Comparison of ENCODE assay signal across 1 cellular context in the genomic region with DNA sequence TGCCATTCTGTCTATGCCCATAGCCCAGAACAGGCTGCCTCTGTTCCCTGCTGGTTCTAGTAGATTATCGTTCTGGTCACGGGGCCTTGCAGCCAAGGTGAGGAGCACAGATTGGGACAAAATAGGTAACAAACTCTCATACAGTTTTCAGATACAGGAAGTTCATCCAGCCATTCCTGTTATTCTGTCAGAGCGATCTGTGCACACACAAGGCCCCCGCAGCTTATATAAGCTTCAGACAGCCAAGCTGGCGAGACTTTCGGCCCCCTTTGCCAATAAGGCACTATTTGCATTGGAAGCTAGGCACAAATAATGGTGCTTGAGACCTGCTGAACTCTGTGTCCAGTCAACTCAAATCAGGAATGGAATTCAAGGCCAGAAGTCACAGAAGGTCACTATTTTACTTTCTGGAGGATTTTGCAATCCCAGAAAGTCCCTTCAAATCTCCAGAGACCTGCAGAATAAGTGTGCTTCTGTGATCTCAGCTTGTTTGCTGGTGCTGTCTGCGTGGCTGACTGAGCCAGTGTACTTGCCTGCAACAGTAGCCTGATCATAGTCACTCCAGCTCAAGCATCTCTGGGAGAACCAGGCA.
TF ChIP-seq lines count a peak whose summit lies in the region.

No MANE protein-coding gene starts in this region.

TF ChIP-seq in HepG2, 621 proteins besides CTCF, POLR2A, EP300 and RAD21 (continued from another document and continues in another):
- TF ChIP-seq, protein P1, sequence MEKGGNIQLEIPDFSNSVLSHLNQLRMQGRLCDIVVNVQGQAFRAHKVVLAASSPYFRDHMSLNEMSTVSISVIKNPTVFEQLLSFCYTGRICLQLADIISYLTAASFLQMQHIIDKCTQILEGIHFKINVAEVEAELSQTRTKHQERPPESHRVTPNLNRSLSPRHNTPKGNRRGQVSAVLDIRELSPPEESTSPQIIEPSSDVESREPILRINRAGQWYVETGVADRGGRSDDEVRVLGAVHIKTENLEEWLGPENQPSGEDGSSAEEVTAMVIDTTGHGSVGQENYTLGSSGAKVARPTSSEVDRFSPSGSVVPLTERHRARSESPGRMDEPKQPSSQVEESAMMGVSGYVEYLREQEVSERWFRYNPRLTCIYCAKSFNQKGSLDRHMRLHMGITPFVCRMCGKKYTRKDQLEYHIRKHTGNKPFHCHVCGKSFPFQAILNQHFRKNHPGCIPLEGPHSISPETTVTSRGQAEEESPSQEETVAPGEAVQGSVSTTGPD (CRISPR knock-in tag; IDR thresholded peaks at IDR 0.05), result peak; percentile 95
- TF ChIP-seq, protein P2, sequence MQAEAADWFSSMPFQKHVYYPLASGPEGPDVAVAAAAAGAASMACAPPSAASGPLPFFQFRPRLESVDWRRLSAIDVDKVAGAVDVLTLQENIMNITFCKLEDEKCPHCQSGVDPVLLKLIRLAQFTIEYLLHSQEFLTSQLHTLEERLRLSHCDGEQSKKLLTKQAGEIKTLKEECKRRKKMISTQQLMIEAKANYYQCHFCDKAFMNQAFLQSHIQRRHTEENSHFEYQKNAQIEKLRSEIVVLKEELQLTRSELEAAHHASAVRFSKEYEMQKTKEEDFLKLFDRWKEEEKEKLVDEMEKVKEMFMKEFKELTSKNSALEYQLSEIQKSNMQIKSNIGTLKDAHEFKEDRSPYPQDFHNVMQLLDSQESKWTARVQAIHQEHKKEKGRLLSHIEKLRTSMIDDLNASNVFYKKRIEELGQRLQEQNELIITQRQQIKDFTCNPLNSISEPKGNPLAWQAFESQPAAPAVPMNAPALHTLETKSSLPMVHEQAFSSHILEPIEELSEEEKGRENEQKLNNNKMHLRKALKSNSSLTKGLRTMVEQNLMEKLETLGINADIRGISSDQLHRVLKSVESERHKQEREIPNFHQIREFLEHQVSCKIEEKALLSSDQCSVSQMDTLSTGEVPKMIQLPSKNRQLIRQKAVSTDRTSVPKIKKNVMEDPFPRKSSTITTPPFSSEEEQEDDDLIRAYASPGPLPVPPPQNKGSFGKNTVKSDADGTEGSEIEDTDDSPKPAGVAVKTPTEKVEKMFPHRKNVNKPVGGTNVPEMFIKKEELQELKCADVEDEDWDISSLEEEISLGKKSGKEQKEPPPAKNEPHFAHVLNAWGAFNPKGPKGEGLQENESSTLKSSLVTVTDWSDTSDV (CRISPR knock-in tag; IDR thresholded peaks at IDR 0.05), result no peak
- TF ChIP-seq, protein P3, sequence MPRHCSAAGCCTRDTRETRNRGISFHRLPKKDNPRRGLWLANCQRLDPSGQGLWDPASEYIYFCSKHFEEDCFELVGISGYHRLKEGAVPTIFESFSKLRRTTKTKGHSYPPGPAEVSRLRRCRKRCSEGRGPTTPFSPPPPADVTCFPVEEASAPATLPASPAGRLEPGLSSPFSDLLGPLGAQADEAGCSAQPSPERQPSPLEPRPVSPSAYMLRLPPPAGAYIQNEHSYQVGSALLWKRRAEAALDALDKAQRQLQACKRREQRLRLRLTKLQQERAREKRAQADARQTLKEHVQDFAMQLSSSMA (CRISPR knock-in tag; IDR thresholded peaks at IDR 0.05), result no peak
- TF ChIP-seq REPIN1 (CRISPR knock-in tag; IDR thresholded peaks at IDR 0.05; ENCODE audit: borderline replicate concordance, low read depth) (peak; percentile 58), ZNF121 (CRISPR knock-in tag; IDR thresholded peaks at IDR 0.05) (peak; percentile 46; the same call in 1 of the 2 replicates), MTF2 (CRISPR knock-in tag; IDR thresholded peaks at IDR 0.05; ENCODE audit: borderline replicate concordance) (no peak), SNRNP70 (IDR thresholded peaks at IDR 0.05; ENCODE audit: low read depth, low read length) (no peak), ZFAT (CRISPR knock-in tag; conservative IDR thresholded peaks at IDR 0.05) (no peak), HHEX (CRISPR knock-in tag; IDR thresholded peaks at IDR 0.05) (no peak; the same call in 1 of the 2 replicates), TRIM24 (CRISPR knock-in tag; IDR thresholded peaks at IDR 0.05) (peak; percentile 10; the same call in 1 of the 2 replicates), NFE2L2 (IDR thresholded peaks at IDR 0.05; ENCODE audit: low read length) (no peak), HMGA1 (CRISPR knock-in tag; conservative IDR thresholded peaks at IDR 0.05) (no peak), ZFP1 (CRISPR knock-in tag; IDR thresholded peaks at IDR 0.05) (no peak), AKAP8 (CRISPR knock-in tag; IDR thresholded peaks at IDR 0.05) (no peak), TBX3 (IDR thresholded peaks at IDR 0.05; ENCODE audit: borderline replicate concordance) (peak; percentile 37; the same call in 1 of the 2 replicates), FOXJ3 (CRISPR knock-in tag; IDR thresholded peaks at IDR 0.05; ENCODE audit: borderline replicate concordance) (peak; percentile 76; the same call in 1 of the 2 replicates), PAF1 (CRISPR knock-in tag; IDR thresholded peaks at IDR 0.05) (no peak)
- TF ChIP-seq, protein P4, sequence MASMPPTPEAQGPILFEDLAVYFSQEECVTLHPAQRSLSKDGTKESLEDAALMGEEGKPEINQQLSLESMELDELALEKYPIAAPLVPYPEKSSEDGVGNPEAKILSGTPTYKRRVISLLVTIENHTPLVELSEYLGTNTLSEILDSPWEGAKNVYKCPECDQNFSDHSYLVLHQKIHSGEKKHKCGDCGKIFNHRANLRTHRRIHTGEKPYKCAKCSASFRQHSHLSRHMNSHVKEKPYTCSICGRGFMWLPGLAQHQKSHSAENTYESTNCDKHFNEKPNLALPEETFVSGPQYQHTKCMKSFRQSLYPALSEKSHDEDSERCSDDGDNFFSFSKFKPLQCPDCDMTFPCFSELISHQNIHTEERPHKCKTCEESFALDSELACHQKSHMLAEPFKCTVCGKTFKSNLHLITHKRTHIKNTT (CRISPR knock-in tag; IDR thresholded peaks at IDR 0.05), result no peak
- TF ChIP-seq, protein P5, sequence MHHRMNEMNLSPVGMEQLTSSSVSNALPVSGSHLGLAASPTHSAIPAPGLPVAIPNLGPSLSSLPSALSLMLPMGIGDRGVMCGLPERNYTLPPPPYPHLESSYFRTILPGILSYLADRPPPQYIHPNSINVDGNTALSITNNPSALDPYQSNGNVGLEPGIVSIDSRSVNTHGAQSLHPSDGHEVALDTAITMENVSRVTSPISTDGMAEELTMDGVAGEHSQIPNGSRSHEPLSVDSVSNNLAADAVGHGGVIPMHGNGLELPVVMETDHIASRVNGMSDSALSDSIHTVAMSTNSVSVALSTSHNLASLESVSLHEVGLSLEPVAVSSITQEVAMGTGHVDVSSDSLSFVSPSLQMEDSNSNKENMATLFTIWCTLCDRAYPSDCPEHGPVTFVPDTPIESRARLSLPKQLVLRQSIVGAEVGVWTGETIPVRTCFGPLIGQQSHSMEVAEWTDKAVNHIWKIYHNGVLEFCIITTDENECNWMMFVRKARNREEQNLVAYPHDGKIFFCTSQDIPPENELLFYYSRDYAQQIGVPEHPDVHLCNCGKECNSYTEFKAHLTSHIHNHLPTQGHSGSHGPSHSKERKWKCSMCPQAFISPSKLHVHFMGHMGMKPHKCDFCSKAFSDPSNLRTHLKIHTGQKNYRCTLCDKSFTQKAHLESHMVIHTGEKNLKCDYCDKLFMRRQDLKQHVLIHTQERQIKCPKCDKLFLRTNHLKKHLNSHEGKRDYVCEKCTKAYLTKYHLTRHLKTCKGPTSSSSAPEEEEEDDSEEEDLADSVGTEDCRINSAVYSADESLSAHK (CRISPR knock-in tag; IDR thresholded peaks at IDR 0.05; ENCODE audit: borderline replicate concordance), result no peak
- TF ChIP-seq, protein P6, sequence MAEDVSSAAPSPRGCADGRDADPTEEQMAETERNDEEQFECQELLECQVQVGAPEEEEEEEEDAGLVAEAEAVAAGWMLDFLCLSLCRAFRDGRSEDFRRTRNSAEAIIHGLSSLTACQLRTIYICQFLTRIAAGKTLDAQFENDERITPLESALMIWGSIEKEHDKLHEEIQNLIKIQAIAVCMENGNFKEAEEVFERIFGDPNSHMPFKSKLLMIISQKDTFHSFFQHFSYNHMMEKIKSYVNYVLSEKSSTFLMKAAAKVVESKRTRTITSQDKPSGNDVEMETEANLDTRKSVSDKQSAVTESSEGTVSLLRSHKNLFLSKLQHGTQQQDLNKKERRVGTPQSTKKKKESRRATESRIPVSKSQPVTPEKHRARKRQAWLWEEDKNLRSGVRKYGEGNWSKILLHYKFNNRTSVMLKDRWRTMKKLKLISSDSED (CRISPR knock-in tag; IDR thresholded peaks at IDR 0.05), result no peak
- TF ChIP-seq, protein P7, sequence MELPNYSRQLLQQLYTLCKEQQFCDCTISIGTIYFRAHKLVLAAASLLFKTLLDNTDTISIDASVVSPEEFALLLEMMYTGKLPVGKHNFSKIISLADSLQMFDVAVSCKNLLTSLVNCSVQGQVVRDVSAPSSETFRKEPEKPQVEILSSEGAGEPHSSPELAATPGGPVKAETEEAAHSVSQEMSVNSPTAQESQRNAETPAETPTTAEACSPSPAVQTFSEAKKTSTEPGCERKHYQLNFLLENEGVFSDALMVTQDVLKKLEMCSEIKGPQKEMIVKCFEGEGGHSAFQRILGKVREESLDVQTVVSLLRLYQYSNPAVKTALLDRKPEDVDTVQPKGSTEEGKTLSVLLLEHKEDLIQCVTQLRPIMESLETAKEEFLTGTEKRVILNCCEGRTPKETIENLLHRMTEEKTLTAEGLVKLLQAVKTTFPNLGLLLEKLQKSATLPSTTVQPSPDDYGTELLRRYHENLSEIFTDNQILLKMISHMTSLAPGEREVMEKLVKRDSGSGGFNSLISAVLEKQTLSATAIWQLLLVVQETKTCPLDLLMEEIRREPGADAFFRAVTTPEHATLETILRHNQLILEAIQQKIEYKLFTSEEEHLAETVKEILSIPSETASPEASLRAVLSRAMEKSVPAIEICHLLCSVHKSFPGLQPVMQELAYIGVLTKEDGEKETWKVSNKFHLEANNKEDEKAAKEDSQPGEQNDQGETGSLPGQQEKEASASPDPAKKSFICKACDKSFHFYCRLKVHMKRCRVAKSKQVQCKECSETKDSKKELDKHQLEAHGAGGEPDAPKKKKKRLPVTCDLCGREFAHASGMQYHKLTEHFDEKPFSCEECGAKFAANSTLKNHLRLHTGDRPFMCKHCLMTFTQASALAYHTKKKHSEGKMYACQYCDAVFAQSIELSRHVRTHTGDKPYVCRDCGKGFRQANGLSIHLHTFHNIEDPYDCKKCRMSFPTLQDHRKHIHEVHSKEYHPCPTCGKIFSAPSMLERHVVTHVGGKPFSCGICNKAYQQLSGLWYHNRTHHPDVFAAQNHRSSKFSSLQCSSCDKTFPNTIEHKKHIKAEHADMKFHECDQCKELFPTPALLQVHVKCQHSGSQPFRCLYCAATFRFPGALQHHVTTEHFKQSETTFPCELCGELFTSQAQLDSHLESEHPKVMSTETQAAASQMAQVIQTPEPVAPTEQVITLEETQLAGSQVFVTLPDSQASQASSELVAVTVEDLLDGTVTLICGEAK (IDR thresholded peaks at IDR 0.05), result no peak
- TF ChIP-seq, protein P7 (CRISPR knock-in tag; IDR thresholded peaks at IDR 0.05), result peak; percentile 36; the same call in 1 of the 2 replicates
- TF ChIP-seq, protein P8, sequence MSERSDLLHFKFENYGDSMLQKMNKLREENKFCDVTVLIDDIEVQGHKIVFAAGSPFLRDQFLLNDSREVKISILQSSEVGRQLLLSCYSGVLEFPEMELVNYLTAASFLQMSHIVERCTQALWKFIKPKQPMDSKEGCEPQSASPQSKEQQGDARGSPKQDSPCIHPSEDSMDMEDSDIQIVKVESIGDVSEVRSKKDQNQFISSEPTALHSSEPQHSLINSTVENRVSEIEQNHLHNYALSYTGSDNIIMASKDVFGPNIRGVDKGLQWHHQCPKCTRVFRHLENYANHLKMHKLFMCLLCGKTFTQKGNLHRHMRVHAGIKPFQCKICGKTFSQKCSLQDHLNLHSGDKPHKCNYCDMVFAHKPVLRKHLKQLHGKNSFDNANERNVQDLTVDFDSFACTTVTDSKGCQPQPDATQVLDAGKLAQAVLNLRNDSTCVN (CRISPR knock-in tag; IDR thresholded peaks at IDR 0.05; ENCODE audit: borderline replicate concordance), result peak; percentile 95
- TF ChIP-seq, protein P9, sequence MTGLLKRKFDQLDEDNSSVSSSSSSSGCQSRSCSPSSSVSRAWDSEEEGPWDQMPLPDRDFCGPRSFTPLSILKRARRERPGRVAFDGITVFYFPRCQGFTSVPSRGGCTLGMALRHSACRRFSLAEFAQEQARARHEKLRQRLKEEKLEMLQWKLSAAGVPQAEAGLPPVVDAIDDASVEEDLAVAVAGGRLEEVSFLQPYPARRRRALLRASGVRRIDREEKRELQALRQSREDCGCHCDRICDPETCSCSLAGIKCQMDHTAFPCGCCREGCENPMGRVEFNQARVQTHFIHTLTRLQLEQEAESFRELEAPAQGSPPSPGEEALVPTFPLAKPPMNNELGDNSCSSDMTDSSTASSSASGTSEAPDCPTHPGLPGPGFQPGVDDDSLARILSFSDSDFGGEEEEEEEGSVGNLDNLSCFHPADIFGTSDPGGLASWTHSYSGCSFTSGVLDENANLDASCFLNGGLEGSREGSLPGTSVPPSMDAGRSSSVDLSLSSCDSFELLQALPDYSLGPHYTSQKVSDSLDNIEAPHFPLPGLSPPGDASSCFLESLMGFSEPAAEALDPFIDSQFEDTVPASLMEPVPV (CRISPR knock-in tag; IDR thresholded peaks at IDR 0.05), result no peak
- TF ChIP-seq, protein P10, sequence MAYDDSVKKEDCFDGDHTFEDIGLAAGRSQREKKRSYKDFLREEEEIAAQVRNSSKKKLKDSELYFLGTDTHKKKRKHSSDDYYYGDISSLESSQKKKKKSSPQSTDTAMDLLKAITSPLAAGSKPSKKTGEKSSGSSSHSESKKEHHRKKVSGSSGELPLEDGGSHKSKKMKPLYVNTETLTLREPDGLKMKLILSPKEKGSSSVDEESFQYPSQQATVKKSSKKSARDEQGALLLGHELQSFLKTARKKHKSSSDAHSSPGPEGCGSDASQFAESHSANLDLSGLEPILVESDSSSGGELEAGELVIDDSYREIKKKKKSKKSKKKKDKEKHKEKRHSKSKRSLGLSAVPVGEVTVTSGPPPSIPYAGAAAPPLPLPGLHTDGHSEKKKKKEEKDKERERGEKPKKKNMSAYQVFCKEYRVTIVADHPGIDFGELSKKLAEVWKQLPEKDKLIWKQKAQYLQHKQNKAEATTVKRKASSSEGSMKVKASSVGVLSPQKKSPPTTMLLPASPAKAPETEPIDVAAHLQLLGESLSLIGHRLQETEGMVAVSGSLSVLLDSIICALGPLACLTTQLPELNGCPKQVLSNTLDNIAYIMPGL (CRISPR knock-in tag; IDR thresholded peaks at IDR 0.05; ENCODE audit: borderline replicate concordance in 1 of 2, low read depth in 1 of 2), result no peak
